ENCODE assay signal across 22 cellular contexts in genomic region chr17:3590768-3591167, GRCh38. TPM values are rescaled to one million over a fixed set of nuclear protein-coding genes. Genes with fewer than 3 reads are reported as not detected.
A peak's percentile ranks its signal among the peaks of the same experiment; 100 is the strongest.
DNase-seq lines count a peak whose midpoint lies in the region; ATAC-seq, FAIRE-seq and TF ChIP-seq lines count a peak whose summit lies in the region.
"Had no signal": no experiment of that assay in that cellular context is flagged by ENCODE, and none has a peak within 500 bp of the region (broad histone marks: within the 10 kb centered on the region; RNA-seq: fewer than 3 reads in every experiment).

No MANE protein-coding gene starts in this region.

- peak overlapping the region; percentile 67 for H3K27ac ChIP-seq in BLaER1
- H3K27ac ChIP-seq in BLaER1 treated with 17β-estradiol and CSF1 and Interleukin-3, amounts not matched to agents 10 nM and 100 nM: peak overlapping the region in 3 of 11 experiments; percentile 11 to 52 (median 44); a peak in 5 of 22 replicates
- peak overlapping the region; percentile 54 for H3K27ac ChIP-seq in SJCRH30
- no peak overlapping the region for H3K27ac ChIP-seq in sigmoid colon
- H3K27ac ChIP-seq: GM23248 had no signal

- no peaks in the 10 kb centered on the region for H4K20me1 ChIP-seq in BLaER1
- peaks cover 0 to 31% (median 4%) of the 10 kb centered on the region in 11 experiments; a peak in 6 of 22 replicates for H4K20me1 ChIP-seq in BLaER1 treated with 17β-estradiol and CSF1 and Interleukin-3, amounts not matched to agents 10 nM and 100 nM

- no peak for ATAC-seq in GM18511 (IDR thresholded peaks at IDR 0.05; ENCODE audit: unreplicated experiment)
- ATAC-seq: GM12878, HCT116 had no signal

- H3K9me3 ChIP-seq in BLaER1 (no peaks in the 10 kb centered on the region), SJCRH30 (replicated peaks) (no peaks in the 10 kb centered on the region), sigmoid colon (no peaks in the 10 kb centered on the region)
- no peaks in the 10 kb centered on the region for H3K9me3 ChIP-seq in BLaER1 treated with 17β-estradiol and CSF1 and Interleukin-3, amounts not matched to agents 10 nM and 100 nM (replicated peaks in 1 of 11)

- TF ChIP-seq CTCF in glutamatergic neuron (IDR thresholded peaks at IDR 0.05; ENCODE audit: partially characterized antibody, unreplicated experiment): no peak
- no peak for TF ChIP-seq CTCF in sigmoid colon (IDR thresholded peaks at IDR 0.05)

- FAIRE-seq in frontal cortex (lab: Jason Lieb, UNC): no peak
- FAIRE-seq: D721Med, GM12878, GM18507, GM19239, H1 had no signal

- peak overlapping the region; percentile 17 for H3K27ac Mint-ChIP-seq in glutamatergic neuron (ENCODE audit: unreplicated experiment)
- H3K27ac Mint-ChIP-seq: CD4-positive, alpha-beta T cell; CD8-positive, alpha-beta memory T cell had no signal

- no peaks in the 10 kb centered on the region for H3K36me3 Mint-ChIP-seq in glutamatergic neuron (ENCODE audit: unreplicated experiment)

- peaks cover 5% of the 10 kb centered on the region for H3K9me3 Mint-ChIP-seq in glutamatergic neuron (ENCODE audit: unreplicated experiment)
- H3K9me3 Mint-ChIP-seq: CD14-positive monocyte; CD4-positive, alpha-beta T cell; CD8-positive, alpha-beta memory T cell; H9 had no signal

- H3K4me1 ChIP-seq in BLaER1 (peaks cover 43% of the 10 kb centered on the region), SJCRH30 (peaks cover 13% of the 10 kb centered on the region), sigmoid colon (peaks cover 0 to 8% (median 0%) of the 10 kb centered on the region in 4 donors)
- H3K4me1 ChIP-seq in BLaER1 treated with 17β-estradiol and CSF1 and Interleukin-3, amounts not matched to agents 10 nM and 100 nM: peaks cover 0 to 45% (median 27%) of the 10 kb centered on the region in 10 experiments; a peak in 16 of 20 replicates

- peaks cover 40% of the 10 kb centered on the region for H3K36me3 ChIP-seq in BLaER1
- H3K36me3 ChIP-seq in BLaER1 treated with 17β-estradiol and CSF1 and Interleukin-3, amounts not matched to agents 10 nM and 100 nM: peaks cover 25 to 63% (median 33%) of the 10 kb centered on the region in 11 experiments
- no peaks in the 10 kb centered on the region for H3K36me3 ChIP-seq in SJCRH30
- H3K36me3 ChIP-seq in sigmoid colon: peaks cover 0 to 49% (median 11%) of the 10 kb centered on the region in 4 donors

- H3K4me3 ChIP-seq in BLaER1 (no peak overlapping the region), SJCRH30 (no peak overlapping the region), sigmoid colon (no peak overlapping the region)
- H3K4me3 ChIP-seq in BLaER1 treated with 17β-estradiol and CSF1 and Interleukin-3, amounts not matched to agents 10 nM and 100 nM: no peak overlapping the region
- H3K4me3 ChIP-seq: GM12878, GM23248 had no signal

- H3K27me3 Mint-ChIP-seq in glutamatergic neuron (ENCODE audit: unreplicated experiment): peaks cover 5% of the 10 kb centered on the region
- H3K27me3 Mint-ChIP-seq: CD4-positive, alpha-beta T cell; CD8-positive, alpha-beta memory T cell had no signal

- peak overlapping the region; percentile 80 for H3K4me2 ChIP-seq in BLaER1
- H3K4me2 ChIP-seq in BLaER1 treated with 17β-estradiol and CSF1 and Interleukin-3, amounts not matched to agents 10 nM and 100 nM: peak overlapping the region in 9 of 11 experiments; percentile 15 to 84 (median 68); a peak in 16 of 22 replicates

- H3K9ac ChIP-seq in BLaER1: 0 out of 2 replicates have a peak overlapping the region, but pooled peaks have one; percentile 1
- peak overlapping the region in 4 of 11 experiments; percentile 18 to 61 (median 47); a peak in 4 of 22 replicates for H3K9ac ChIP-seq in BLaER1 treated with 17β-estradiol and CSF1 and Interleukin-3, amounts not matched to agents 10 nM and 100 nM
- H3K9ac ChIP-seq: GM23248 had no signal

- no peaks in the 10 kb centered on the region for H3K27me3 ChIP-seq in BLaER1
- H3K27me3 ChIP-seq in BLaER1 treated with 17β-estradiol and CSF1 and Interleukin-3, amounts not matched to agents 10 nM and 100 nM: no peaks in the 10 kb centered on the region
- H3K27me3 ChIP-seq in SJCRH30: no peaks in the 10 kb centered on the region
- no peaks in the 10 kb centered on the region for H3K27me3 ChIP-seq in sigmoid colon

- no peak overlapping the region for H3K4me3 Mint-ChIP-seq in glutamatergic neuron (ENCODE audit: unreplicated experiment)
- H3K4me3 Mint-ChIP-seq: CD14-positive monocyte; CD4-positive, alpha-beta T cell; CD8-positive, alpha-beta memory T cell; H9 had no signal

- peaks cover 8% of the 10 kb centered on the region for H3K4me1 Mint-ChIP-seq in glutamatergic neuron (ENCODE audit: low read depth, unreplicated experiment)
- H3K4me1 Mint-ChIP-seq: CD14-positive monocyte; CD8-positive, alpha-beta memory T cell had no signal

- TF ChIP-seq EP300 in sigmoid colon (IDR thresholded peaks at IDR 0.05): no peak

- WGBS in sigmoid colon, 2 donors: 96 to 98% methylated on average over 15 of the region's 15 CpGs

- intact Hi-C loops in sigmoid colon (cut with DNase I): no loop called here

- TF ChIP-seq POLR2A in sigmoid colon (IDR thresholded peaks at IDR 0.05): no peak

- no peak for DNase-seq in SJCRH30
- no peak for DNase-seq in glutamatergic neuron
- DNase-seq in sigmoid colon: no peak
- no peak for DNase-seq in NCI-H2171 (lab: John Stamatoyannopoulos, UW)
- DNase-seq in frontal cortex (ENCODE audit: low spot score in 2 of 2): no peak
- DNase-seq: CD4-positive, alpha-beta T cell; CD8-positive, alpha-beta memory T cell; DMS 273 treated with DMSO at 0.1 percent for 48 hours; EL; GDM1; GM23248; H9 had no signal

RNA-seq across cellular contexts. Expression of gene TRPV1, which starts 18.4 kb away (rescaled TPM):
- total RNA-seq in SJCRH30 (2014; rRNA removed; shearing (Covaris generic)): 3.1 and 4.0 TPM in 2 replicates
- total RNA-seq in glutamatergic neuron (ENCODE audit: unreplicated experiment) (29.8 TPM), sigmoid colon (1 to 10 TPM; 3.5 to 8.0 (median 5.5) TPM), frontal cortex (4.5 TPM)
- polyA plus RNA-seq in sigmoid colon: 1 to 10 TPM; 2.3 to 5.1 (median 3.0) TPM
- polyA plus RNA-seq: CD14-positive monocyte had no signal

RNA-seq across cellular contexts. Expression of gene TRPV3, which starts 33.2 kb away (rescaled TPM):
- total RNA-seq in SJCRH30 (2014; rRNA removed; shearing (Covaris generic)): 1.6 and 2.0 TPM in 2 replicates
- 0.74 TPM for total RNA-seq in glutamatergic neuron (ENCODE audit: unreplicated experiment)
- 1 to 10 TPM in 1 of 4 donors, under 1 TPM in 3; 0.14 to 3.3 (median 0.26) TPM for total RNA-seq in sigmoid colon
- polyA plus RNA-seq in sigmoid colon: 1 to 10 TPM; 1.8 to 3.2 (median 3.1) TPM
- 0.82 TPM for total RNA-seq in frontal cortex
- polyA plus RNA-seq: CD14-positive monocyte had no signal

RNA-seq across cellular contexts. Expression of gene SHPK, which starts 45.3 kb away (rescaled TPM):
- 11.4 and 12.4 TPM in 2 replicates for total RNA-seq in SJCRH30 (2014; rRNA removed; shearing (Covaris generic))
- 35.5 TPM for total RNA-seq in glutamatergic neuron (ENCODE audit: unreplicated experiment)
- total RNA-seq in sigmoid colon: 1 to 10 TPM; 5.8 to 8.0 (median 7.0) TPM
- 10 to 100 TPM in 1 of 3 donors, 1 to 10 TPM in 2; 7.8 to 12.7 (median 7.9) TPM for polyA plus RNA-seq in sigmoid colon
- total RNA-seq in frontal cortex: 8.6 TPM

RNA-seq across cellular contexts. Expression of gene CTNS, which starts 45.8 kb away (rescaled TPM):
- 6.0 and 8.1 TPM in 2 replicates for total RNA-seq in SJCRH30 (2014; rRNA removed; shearing (Covaris generic))
- total RNA-seq in glutamatergic neuron (ENCODE audit: unreplicated experiment): 17.2 TPM
- total RNA-seq in sigmoid colon: 10 to 100 TPM; 13.3 to 26.0 (median 18.0) TPM
- 1 to 10 TPM; 1.8 to 10.0 (median 6.2) TPM for polyA plus RNA-seq in sigmoid colon
- total RNA-seq in frontal cortex: 5.7 TPM

Comparison
In these comparisons a context has a peak if more than half of its experiments do, and no peak if none do; other contexts are left out.
1. H3K27ac ChIP-seq: peak in BLaER1 (single experiment) and SJCRH30 (single experiment); none in sigmoid colon (0 of 4).